29 cellular contexts compared by ENCODE assay signal in the genomic region with DNA sequence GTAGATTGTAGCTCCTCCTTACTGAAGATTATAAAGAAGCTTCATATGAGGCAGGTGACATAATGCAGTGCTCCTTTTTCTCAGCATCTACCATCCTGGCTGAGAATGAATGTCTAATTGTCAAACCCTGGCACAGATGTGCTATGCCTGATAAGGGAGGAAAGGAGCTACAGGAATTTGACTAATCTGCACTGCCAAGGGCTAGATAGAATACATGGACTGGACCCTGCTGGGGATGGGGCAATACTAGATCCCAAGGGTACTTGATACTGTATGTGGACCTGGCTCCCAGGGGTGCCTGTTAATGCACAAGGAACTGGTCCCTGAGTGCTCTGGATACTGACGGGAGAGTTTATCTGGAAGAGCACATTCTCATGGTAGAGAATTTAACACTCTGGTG.
DNase-seq lines count a peak whose midpoint lies in the region; ATAC-seq, FAIRE-seq and TF ChIP-seq lines count a peak whose summit lies in the region.
"Had no signal": no experiment of that assay in that cellular context is flagged by ENCODE, and none has a peak within 500 bp of the region (broad histone marks: within the 10 kb centered on the region; RNA-seq: fewer than 3 reads in every experiment).

No MANE protein-coding gene starts in this region.

- H3K4me1 ChIP-seq in Loucy (ENCODE audit: insufficient read depth, low read length, poor library complexity, severe bottlenecking), result peaks cover 54% of the 10 kb centered on the region
- H3K4me1 ChIP-seq: BLaER1 treated with 17β-estradiol and CSF1 and Interleukin-3, amounts not matched to agents 10 nM and 100 nM; sigmoid colon; transverse colon had no signal

- no peaks in the 10 kb centered on the region for H3K9me3 ChIP-seq in Loucy (ENCODE audit: insufficient read depth, low read depth, low read length)
- H3K9me3 ChIP-seq: transverse colon had no signal

- no peaks in the 10 kb centered on the region for H4K20me1 ChIP-seq in Loucy (ENCODE audit: insufficient read depth, low read length, poor library complexity, severe bottlenecking)
- H4K20me1 ChIP-seq: BLaER1 treated with 17β-estradiol and CSF1 and Interleukin-3, amounts not matched to agents 10 nM and 100 nM had no signal

- no peak for FAIRE-seq in H54 (lab: Jason Lieb, UNC)
- FAIRE-seq: kidney had no signal

- no peak for ATAC-seq in GM19328 (IDR thresholded peaks at IDR 0.05; ENCODE audit: unreplicated experiment)
- ATAC-seq: PC-3 had no signal

- H2AFZ ChIP-seq in Loucy (ENCODE audit: low read length), result peak overlapping the region; percentile 23; the same call in 1 of the 2 replicates

- peak overlapping the region; percentile 48 for H3K4me3 ChIP-seq in Loucy (ENCODE audit: low read length, poor library complexity, severe bottlenecking)
- H3K4me3 ChIP-seq: BLaER1 treated with 17β-estradiol and CSF1 and Interleukin-3, amounts not matched to agents 10 nM and 100 nM; coronary artery; sigmoid colon; transverse colon had no signal

- H3K4me2 ChIP-seq in Loucy (ENCODE audit: low read depth, low read length, poor library complexity, severe bottlenecking), result peak overlapping the region; percentile 39
- H3K4me2 ChIP-seq: BLaER1 treated with 17β-estradiol and CSF1 and Interleukin-3, amounts not matched to agents 10 nM and 100 nM had no signal

- no peaks in the 10 kb centered on the region for H3K36me3 ChIP-seq in Loucy (ENCODE audit: insufficient read depth, low read length)
- H3K36me3 ChIP-seq: BLaER1 treated with 17β-estradiol and CSF1 and Interleukin-3, amounts not matched to agents 10 nM and 100 nM; sigmoid colon; transverse colon had no signal

- H3K9me2 ChIP-seq in Loucy (replicated peaks; ENCODE audit: low read depth, low read length), result no peaks in the 10 kb centered on the region

- no peaks in the 10 kb centered on the region for H3F3A ChIP-seq in Loucy (ENCODE audit: low read depth)

- H3K79me2 ChIP-seq in Loucy (ENCODE audit: insufficient read depth, low read length), result no peaks in the 10 kb centered on the region

- H3K27me3 ChIP-seq in Loucy (ENCODE audit: insufficient read depth, low read length, poor library complexity, severe bottlenecking), result no peaks in the 10 kb centered on the region
- H3K27me3 ChIP-seq: BLaER1 treated with 17β-estradiol and CSF1 and Interleukin-3, amounts not matched to agents 10 nM and 100 nM; sigmoid colon; transverse colon had no signal

- TF ChIP-seq POLR2A in H54 (IDR thresholded peaks at IDR 0.05; ENCODE audit: low read depth, low read length), result no peak

- peak; percentile 13 for DNase-seq in EH (ENCODE audit: low read depth)
- DNase-seq in amniotic epithelial cell (ENCODE audit: low read depth), result peak; percentile 31
- peak; percentile 13 for DNase-seq in iPS-NIHi11 (ENCODE audit: low spot score)
- no peak for DNase-seq in H54 (ENCODE audit: insufficient read length, low spot score)
- DNase-seq in activated CD4-positive, CD25-positive, alpha-beta regulatory T cell treated with anti-CD3 and anti-CD28 coated beads, Interleukin-2, amount 50 U/mL, for 72 hours, result no peak
- DNase-seq: activated CD4-positive, alpha-beta T cell treated with anti-CD3 and anti-CD28 coated beads, Interleukin-2, amount 10 ng/mL, durations not matched to agents 7 days and 5 days; activated effector memory CD4-positive, alpha-beta T cell treated with Interleukin-2 at 50 U/mL for 16 hours; aorta; caudate nucleus; DMS79 treated with DMSO at 0.1 percent for 48 hours; effector memory CD4-positive, alpha-beta T cell; GF-D8; glutamatergic neuron; IMR-90; kidney; naive B cell; NCI-H1048; NCI-H1694; NCI-H510A treated with DMSO at 0.1 percent for 48 hours; nucleus accumbens; PC-3; sigmoid colon; stimulated activated CD4-positive, alpha-beta T cell treated with anti-CD3 and anti-CD28 coated beads, Interleukin-12 subunit alpha, Interleukin-12 subunit beta, amount 100 ng/mL, for 4 hours; stimulated activated CD4-positive, alpha-beta T cell treated with anti-CD3 and anti-CD28 coated beads, Interleukin-4, amount 100 ng/mL, for 1 hour; transverse colon had no signal

- no peak overlapping the region for H3K9ac ChIP-seq in Loucy (ENCODE audit: low read depth, low read length, poor library complexity, severe bottlenecking)
- H3K9ac ChIP-seq: BLaER1 treated with 17β-estradiol and CSF1 and Interleukin-3, amounts not matched to agents 10 nM and 100 nM had no signal

- TF ChIP-seq CTCF in Loucy (conservative IDR thresholded peaks at IDR 0.05; ENCODE audit: low read length), result no peak

Comparison
In these comparisons a context has a peak if more than half of its experiments do, and no peak if none do; other contexts are left out.
1. DNase-seq: peak in EH (single experiment), amniotic epithelial cell (single experiment) and iPS-NIHi11 (single experiment); none in H54 (single experiment) and activated CD4-positive, CD25-positive, alpha-beta regulatory T cell treated with anti-CD3 and anti-CD28 coated beads, Interleukin-2, amount 50 U/mL, for 72 hours (single experiment).